ENCODE assay signal across 12 cellular contexts in the genomic region with DNA sequence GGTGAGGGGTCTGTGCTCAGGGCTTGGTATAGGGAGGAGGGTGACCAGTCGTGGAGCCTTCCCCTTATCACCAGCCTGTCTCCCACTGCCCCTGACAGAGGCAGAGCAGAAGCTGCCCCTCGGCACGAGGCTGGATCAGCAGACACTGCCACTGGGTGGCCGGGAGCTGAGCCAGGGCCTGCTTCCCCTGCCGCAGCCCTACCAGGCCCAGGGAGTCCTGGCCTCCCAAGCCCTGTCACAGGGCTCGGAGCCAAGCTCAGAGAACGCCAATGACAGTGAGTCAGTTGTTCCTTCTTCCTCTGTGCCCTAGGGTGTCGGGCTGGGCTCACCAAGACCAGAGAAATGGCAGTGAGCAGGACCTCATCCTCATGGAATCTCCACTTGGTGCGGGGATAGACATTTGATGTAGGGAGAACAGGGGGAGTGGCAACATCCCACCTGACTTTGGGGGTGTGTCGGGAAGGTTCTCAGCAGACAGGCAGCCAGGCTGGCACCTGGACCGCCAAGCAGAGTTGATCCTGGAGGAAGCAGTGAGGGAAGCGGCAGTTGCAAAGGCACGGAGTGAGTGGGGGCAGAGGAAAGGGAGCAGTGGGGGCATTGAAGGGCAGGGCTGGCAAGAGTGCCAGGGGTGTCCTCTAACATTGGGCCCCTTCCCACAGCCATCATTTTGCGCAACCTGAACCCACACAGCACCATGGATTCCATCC. TPM values are rescaled to one million over a fixed set of nuclear protein-coding genes. Genes with fewer than 3 reads are reported as not detected.
DNase-seq lines count a peak whose midpoint lies in the region; ATAC-seq and TF ChIP-seq lines count a peak whose summit lies in the region.
"Had no signal": no experiment of that assay in that cellular context is flagged by ENCODE, and none has a peak within 500 bp of the region (broad histone marks: within the 10 kb centered on the region; RNA-seq: fewer than 3 reads in every experiment).

No MANE protein-coding gene starts in this region.

- H3K27me3 ChIP-seq in trophoblast cell (ENCODE audit: insufficient read depth, low read length) = no peaks in the 10 kb centered on the region

- no peak overlapping the region for H3K18ac ChIP-seq in trophoblast cell (ENCODE audit: low read length)

- H2AK5ac ChIP-seq in trophoblast cell (ENCODE audit: low read length) = no peak overlapping the region

- no peaks in the 10 kb centered on the region for H3K79me1 ChIP-seq in trophoblast cell (ENCODE audit: low read length)

- no peak overlapping the region for H3K4me3 ChIP-seq in cardiac fibroblast (replicated peaks in 1 of 2; ENCODE audit: low read depth in 2 of 2, low read length in 2 of 2)
- no peak overlapping the region for H3K4me3 ChIP-seq in trophoblast cell (ENCODE audit: low read depth, low read length)

- H3K9me3 ChIP-seq in trophoblast cell (ENCODE audit: insufficient read depth, low read depth, low read length) = no peaks in the 10 kb centered on the region

- intact Hi-C loops in left cardiac atrium (cut with DNase I) = no loop called here

- H3K36me3 ChIP-seq in trophoblast cell (ENCODE audit: control insufficient read depth in 1 of 2, insufficient read depth in 2 of 2, low read length in 2 of 2) = peaks cover 79 to 80% of the 10 kb centered on the region in 2 experiments

- H3K23ac ChIP-seq in trophoblast cell (ENCODE audit: low read length) = no peak overlapping the region

- no peak overlapping the region for H4K91ac ChIP-seq in trophoblast cell (ENCODE audit: low read depth, low read length)

- no peak overlapping the region for H3K9ac ChIP-seq in trophoblast cell (ENCODE audit: low read length)

- H3K27ac ChIP-seq in trophoblast cell (ENCODE audit: low read depth, low read length) = no peak overlapping the region

- no CpG with 5 or more reads among the region's 14 CpGs for WGBS in trophoblast cell (ENCODE audit: extremely low coverage, insufficient coverage, insufficient read length)

- DNase-seq in GM03348 (ENCODE audit: low spot score) = peak; percentile 51
- peak; percentile 43 to 55 for DNase-seq in cardiac fibroblast (ENCODE audit: low read depth in 2 of 2)
- peak; percentile 66 for DNase-seq in left cardiac atrium
- peak; percentile 50 for DNase-seq in putamen (ENCODE audit: low spot score)
- DNase-seq in CD1c-positive myeloid dendritic cell (ENCODE audit: extremely low spot score) = no peak
- no peak for DNase-seq in NCI-H345 (lab: John Stamatoyannopoulos, UW)
- no peak for DNase-seq in trophoblast cell
- DNase-seq in mucosa of gallbladder (ENCODE audit: low spot score) = no peak
- DNase-seq: activated CD4-positive, alpha-beta T cell treated with anti-CD3 and anti-CD28 coated beads for 36 hours; activated gamma-delta T cell; effector memory CD4-positive, alpha-beta T cell; NCI-H2227 treated with DMSO at 0.1 percent for 48 hours had no signal

- H3K4me1 ChIP-seq in trophoblast cell (ENCODE audit: control insufficient read depth in 1 of 2, insufficient read depth in 2 of 2, low read length in 2 of 2) = no peaks in the 10 kb centered on the region

- H4K12ac ChIP-seq in trophoblast cell (ENCODE audit: low read depth, low read length) = no peak overlapping the region

- no peak for TF ChIP-seq CTCF in cardiac fibroblast (IDR thresholded peaks at IDR 0.05; ENCODE audit: low read depth, low read length)

- H2BK12ac ChIP-seq in trophoblast cell (ENCODE audit: low read length) = no peak overlapping the region

- no peak overlapping the region for H3K4ac ChIP-seq in trophoblast cell (ENCODE audit: low read depth, low read length)

- no peak overlapping the region for H2BK120ac ChIP-seq in trophoblast cell (ENCODE audit: insufficient read depth, low read length, poor library complexity)

- H4K8ac ChIP-seq in trophoblast cell (ENCODE audit: low read depth, low read length) = no peak overlapping the region

- no peak overlapping the region for H3K14ac ChIP-seq in trophoblast cell (ENCODE audit: low read length)

- H3K79me2 ChIP-seq in trophoblast cell (ENCODE audit: control insufficient read depth, insufficient read depth, low read length, poor library complexity) = no peaks in the 10 kb centered on the region

- H2AFZ ChIP-seq in trophoblast cell (ENCODE audit: insufficient read depth, low read length, poor library complexity) = no peak overlapping the region

- H2BK5ac ChIP-seq in trophoblast cell (ENCODE audit: low read depth, low read length, poor library complexity) = no peak overlapping the region

- no peak overlapping the region for H3K4me2 ChIP-seq in trophoblast cell (ENCODE audit: low read length)

- ATAC-seq in left cardiac atrium = peak; percentile 79 to 86
- ATAC-seq: activated CD4-positive, alpha-beta T cell treated with anti-CD3 and anti-CD28 coated beads for 36 hours had no signal

RNA-seq across cellular contexts. Expression of gene UBA1, which starts 14.3 kb away (rescaled TPM):
- total RNA-seq in left cardiac atrium (100 to 1,000 TPM; 101 to 132 TPM), mucosa of gallbladder (252 TPM)
- polyA plus RNA-seq in trophoblast cell (2013) = 138 and 139 TPM in 2 replicates

RNA-seq across cellular contexts. Expression of gene RBM10, which starts 34.4 kb away (rescaled TPM):
- total RNA-seq in left cardiac atrium = 10 to 100 TPM; 22.1 to 23.9 TPM
- polyA plus RNA-seq in trophoblast cell (2013) = 39.7 and 40.1 TPM in 2 replicates
- 47.6 TPM for total RNA-seq in mucosa of gallbladder

RNA-seq across cellular contexts. Expression of gene NDUFB11, which starts 34.9 kb away (rescaled TPM):
- total RNA-seq in left cardiac atrium (100 to 1,000 TPM; 137 to 138 TPM), mucosa of gallbladder (77.4 TPM)
- polyA plus RNA-seq in trophoblast cell (2013) = 94.5 and 94.9 TPM in 2 replicates

RNA-seq across cellular contexts. Expression of gene CDK16, which starts 39.1 kb away (rescaled TPM):
- total RNA-seq in left cardiac atrium (100 to 1,000 TPM; 109 to 132 TPM), mucosa of gallbladder (80.9 TPM)
- polyA plus RNA-seq in trophoblast cell (2013) = 90.6 and 94.2 TPM in 2 replicates

RNA-seq across cellular contexts. Expression of gene USP11, which starts 53.4 kb away (rescaled TPM):
- total RNA-seq in left cardiac atrium = 10 to 100 TPM; 42.0 to 60.8 TPM
- 36.7 and 37.3 TPM in 2 replicates for polyA plus RNA-seq in trophoblast cell (2013)
- 59.0 TPM for total RNA-seq in mucosa of gallbladder

Comparison
In these comparisons a context has a peak if more than half of its experiments do, and no peak if none do; other contexts are left out.
1. DNase-seq: peak in GM03348 (single experiment), cardiac fibroblast (2 of 2), left cardiac atrium (single experiment) and putamen (single experiment); none in CD1c-positive myeloid dendritic cell (single experiment), NCI-H345 (single experiment), trophoblast cell (0 of 2) and mucosa of gallbladder (single experiment).